ENCODE assay signal across 8 cellular contexts in the genomic region with DNA sequence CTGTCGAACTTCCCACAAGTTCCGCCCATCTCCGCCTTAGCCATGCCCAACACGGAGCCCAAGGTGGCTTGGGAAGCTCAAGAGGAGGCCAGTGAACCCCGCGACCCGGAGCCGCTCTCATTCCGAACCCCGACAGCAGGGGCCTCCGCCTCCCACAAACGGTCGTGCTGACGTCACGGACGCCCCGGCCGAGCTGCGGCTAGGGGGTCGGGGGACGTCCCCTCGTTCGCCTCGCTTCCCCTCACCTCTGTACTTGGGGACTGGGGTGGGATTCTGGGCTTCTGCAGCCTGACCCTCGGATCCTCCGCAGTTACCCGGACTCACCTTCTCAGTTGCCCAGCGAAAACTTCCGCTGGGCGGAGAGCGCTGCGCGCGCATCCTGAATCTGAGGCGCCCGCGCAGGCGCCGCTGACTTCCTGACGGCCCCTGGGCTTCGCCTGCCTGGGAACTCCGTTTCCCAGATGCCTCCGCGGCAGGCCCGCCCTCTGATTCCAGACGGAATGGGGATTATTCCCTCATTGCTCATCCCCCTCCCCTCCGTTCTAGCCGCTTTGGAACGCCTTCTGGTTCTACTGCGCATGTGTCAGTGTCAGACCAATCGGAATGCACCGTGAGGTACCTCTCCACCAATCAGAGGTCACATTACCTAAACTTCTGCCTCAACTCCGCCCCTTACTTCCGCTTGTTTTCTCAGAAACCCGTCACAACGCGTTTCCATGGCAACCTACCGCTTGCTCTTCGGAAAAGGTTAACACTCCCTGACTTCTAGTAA. TPM values are rescaled to one million over a fixed set of nuclear protein-coding genes. Genes with fewer than 3 reads are reported as not detected.
DNase-seq lines count a peak whose midpoint lies in the region; ATAC-seq and TF ChIP-seq lines count a peak whose summit lies in the region.

A gene with protein sequence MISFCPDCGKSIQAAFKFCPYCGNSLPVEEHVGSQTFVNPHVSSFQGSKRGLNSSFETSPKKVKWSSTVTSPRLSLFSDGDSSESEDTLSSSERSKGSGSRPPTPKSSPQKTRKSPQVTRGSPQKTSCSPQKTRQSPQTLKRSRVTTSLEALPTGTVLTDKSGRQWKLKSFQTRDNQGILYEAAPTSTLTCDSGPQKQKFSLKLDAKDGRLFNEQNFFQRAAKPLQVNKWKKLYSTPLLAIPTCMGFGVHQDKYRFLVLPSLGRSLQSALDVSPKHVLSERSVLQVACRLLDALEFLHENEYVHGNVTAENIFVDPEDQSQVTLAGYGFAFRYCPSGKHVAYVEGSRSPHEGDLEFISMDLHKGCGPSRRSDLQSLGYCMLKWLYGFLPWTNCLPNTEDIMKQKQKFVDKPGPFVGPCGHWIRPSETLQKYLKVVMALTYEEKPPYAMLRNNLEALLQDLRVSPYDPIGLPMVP (minus strand): TSS at position 351 of the 772 bp plus-strand sequence. CDS start 9,210 bp downstream, outside the sequence.

- no peaks in the 10 kb centered on the region for H3K27me3 Mint-ChIP-seq in activated T-helper 17 cell treated with anti-CD3 and anti-CD28 coated beads, Interleukin-2, amount 50 U/mL, for 72 hours
- H3K27me3 Mint-ChIP-seq in naive B cell, result no peaks in the 10 kb centered on the region
- no peaks in the 10 kb centered on the region for H3K27me3 Mint-ChIP-seq in stimulated activated memory B cell treated with anti-CD40 and anti-IgM and Interleukin-4, amounts not matched to agents 10 μg/mL and 1 μg/mL and 100 μg/mL, for 72 hours

- peak; percentile 91 for ATAC-seq in activated T-helper 17 cell treated with anti-CD3 and anti-CD28 coated beads, Interleukin-2, amount 50 U/mL, for 72 hours (replicated peaks)
- ATAC-seq in naive B cell (ENCODE audit: low read depth in 2 of 2), result peak; percentile 75 to 78
- peak; percentile 97 for ATAC-seq in stimulated activated memory B cell treated with anti-CD40 and anti-IgM and Interleukin-4, amounts not matched to agents 10 μg/mL and 1 μg/mL and 100 μg/mL, for 72 hours

- peaks cover 50% of the 10 kb centered on the region for H3K36me3 Mint-ChIP-seq in activated T-helper 17 cell treated with anti-CD3 and anti-CD28 coated beads, Interleukin-2, amount 50 U/mL, for 72 hours (ENCODE audit: low read depth)
- H3K36me3 Mint-ChIP-seq in naive B cell, result no peaks in the 10 kb centered on the region
- H3K36me3 Mint-ChIP-seq in stimulated activated memory B cell treated with anti-CD40 and anti-IgM and Interleukin-4, amounts not matched to agents 10 μg/mL and 1 μg/mL and 100 μg/mL, for 72 hours, result peaks cover 23% of the 10 kb centered on the region

- H3K27ac ChIP-seq in RWPE1, result peak within 1 kb of the TSS; percentile 84

- CTCF ChIA-PET in RWPE1 (lab: Yijun Ruan, JAX), result interaction anchor here (0.5 to 0.6 kb wide), 2 partner anchors 51 to 55 kb away, joined by 3 read pairs; no protein-coding TSS in a partner anchor

- TF ChIP-seq CTCF in LNCaP clone FGC (IDR thresholded peaks at IDR 0.05; ENCODE audit: control insufficient read depth, extremely low read depth, insufficient read depth), result no peak
- no peak for TF ChIP-seq CTCF in RWPE1 (conservative IDR thresholded peaks at IDR 0.05; ENCODE audit: low read depth)

- POLR2A ChIA-PET in RWPE1 (lab: Yijun Ruan, JAX; ENCODE audit: low non-redundant PET), result no interaction called here

- peaks cover 33% of the 10 kb centered on the region for H3K4me1 Mint-ChIP-seq in activated T-helper 17 cell treated with anti-CD3 and anti-CD28 coated beads, Interleukin-2, amount 50 U/mL, for 72 hours
- peaks cover 26 to 47% (median 43%) of the 10 kb centered on the region in 3 donors for H3K4me1 Mint-ChIP-seq in naive B cell
- peaks cover 45% of the 10 kb centered on the region for H3K4me1 Mint-ChIP-seq in stimulated activated memory B cell treated with anti-CD40 and anti-IgM and Interleukin-4, amounts not matched to agents 10 μg/mL and 1 μg/mL and 100 μg/mL, for 72 hours

- peak within 1 kb of the TSS; percentile 95 for H3K4me3 ChIP-seq in LNCaP clone FGC (ENCODE audit: low read depth, low read length)

- DNase-seq in EL, result peak; percentile 100
- peak; percentile 97 for DNase-seq in GOT3 (lab: John Stamatoyannopoulos, UW)
- peak; percentile 100 for DNase-seq in LNCaP clone FGC (ENCODE audit: low read depth)
- peak; percentile 99 for DNase-seq in RWPE1 (ENCODE audit: low spot score)
- DNase-seq in fibroblast of gingiva (ENCODE audit: low read depth), result peak; percentile 100
- DNase-seq in naive B cell, result peak; percentile 98

- peak within 1 kb of the TSS; percentile 91 for H3K4me3 Mint-ChIP-seq in activated T-helper 17 cell treated with anti-CD3 and anti-CD28 coated beads, Interleukin-2, amount 50 U/mL, for 72 hours
- H3K4me3 Mint-ChIP-seq in naive B cell, result peak within 1 kb of the TSS; percentile 90 to 98 (median 96)
- H3K4me3 Mint-ChIP-seq in stimulated activated memory B cell treated with anti-CD40 and anti-IgM and Interleukin-4, amounts not matched to agents 10 μg/mL and 1 μg/mL and 100 μg/mL, for 72 hours, result peak within 1 kb of the TSS; percentile 99

- peak within 1 kb of the TSS; percentile 99 for H3K27ac Mint-ChIP-seq in activated T-helper 17 cell treated with anti-CD3 and anti-CD28 coated beads, Interleukin-2, amount 50 U/mL, for 72 hours
- peak within 1 kb of the TSS; percentile 99 to 100 (median 100) for H3K27ac Mint-ChIP-seq in naive B cell
- peak within 1 kb of the TSS; percentile 92 for H3K27ac Mint-ChIP-seq in stimulated activated memory B cell treated with anti-CD40 and anti-IgM and Interleukin-4, amounts not matched to agents 10 μg/mL and 1 μg/mL and 100 μg/mL, for 72 hours

- H3K9me3 Mint-ChIP-seq in activated T-helper 17 cell treated with anti-CD3 and anti-CD28 coated beads, Interleukin-2, amount 50 U/mL, for 72 hours, result peaks cover 4% of the 10 kb centered on the region
- peaks cover 0 to 2% (median 0%) of the 10 kb centered on the region in 7 donors for H3K9me3 Mint-ChIP-seq in naive B cell
- H3K9me3 Mint-ChIP-seq in stimulated activated memory B cell treated with anti-CD40 and anti-IgM and Interleukin-4, amounts not matched to agents 10 μg/mL and 1 μg/mL and 100 μg/mL, for 72 hours, result peaks cover 2% of the 10 kb centered on the region

RNA-seq across cellular contexts. Expression of the gene that starts here (rescaled TPM):
- total RNA-seq in activated T-helper 17 cell treated with anti-CD3 and anti-CD28 coated beads, Interleukin-2, amount 50 U/mL, for 72 hours, result 10 to 100 TPM; 53.7 to 79.8 TPM
- polyA plus RNA-seq in naive B cell (ENCODE audit: low read depth in 6 of 6), result 100 to 1,000 TPM in 1 of 6 donors, 10 to 100 TPM in 5; 78.8 to 121 (median 89.0) TPM

Comparison
In these comparisons a context has a peak if more than half of its experiments do, and no peak if none do; other contexts are left out.
1. Peak in every context shown above with its lines: DNase-seq, ATAC-seq, H3K4me3 ChIP-seq and H3K27ac ChIP-seq.